Comparison of ENCODE assay signal across 18 cellular contexts in the genomic region with DNA sequence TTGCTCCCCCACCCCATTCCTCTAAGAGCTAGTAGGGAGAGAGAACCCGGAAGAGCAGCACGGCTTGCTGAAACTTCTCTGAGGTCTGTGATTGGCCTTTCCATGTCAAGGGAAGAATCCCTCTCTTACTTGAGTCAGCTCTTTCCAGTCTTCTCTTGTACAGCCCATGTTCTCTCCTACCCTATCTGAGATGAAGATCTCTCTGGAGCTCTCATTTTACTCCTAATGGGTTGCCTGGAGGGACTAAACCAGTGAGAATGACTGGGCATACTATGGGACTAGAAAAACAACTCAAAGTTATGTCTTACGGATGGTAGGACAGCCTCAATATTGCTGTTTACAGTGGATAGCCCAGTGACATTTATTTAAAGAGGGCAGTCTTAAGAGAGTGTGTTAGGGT. TPM values are rescaled to one million over a fixed set of nuclear protein-coding genes. Genes with fewer than 3 reads are reported as not detected.
DNase-seq lines count a peak whose midpoint lies in the region; ATAC-seq, FAIRE-seq and TF ChIP-seq lines count a peak whose summit lies in the region.
"Had no signal": no experiment of that assay in that cellular context is flagged by ENCODE, and none has a peak within 500 bp of the region (broad histone marks: within the 10 kb centered on the region; RNA-seq: fewer than 3 reads in every experiment).

No MANE protein-coding gene starts in this region.

- in situ Hi-C loops in GM23248 (cut with MboI), result no loop called here

- TF ChIP-seq CTCF in WTC11 (IDR thresholded peaks at IDR 0.05) (no peak), spleen (IDR thresholded peaks at IDR 0.05 in 8 of 11, conservative IDR thresholded peaks at IDR 0.05 in 3 of 11) (no peak)

- H3K4me3 ChIP-seq in mesodermal cell (ENCODE audit: extremely low read depth, insufficient read depth, low read length, poor library complexity, severe bottlenecking) (no peak overlapping the region), spleen (no peak overlapping the region), GM23248 (no peak overlapping the region)
- H3K4me3 ChIP-seq: GM12878, GM23338, MG63, PC-9 had no signal

- POLR2A ChIA-PET in WTC11 (lab: Charles Lee), result no interaction called here

- H3K79me2 ChIP-seq in GM23248 (ENCODE audit: insufficient read depth), result peaks cover 99% of the 10 kb centered on the region

- H4K20me1 ChIP-seq in GM23248 (ENCODE audit: insufficient read depth), result no peaks in the 10 kb centered on the region

- H3K9me3 ChIP-seq in mesodermal cell (ENCODE audit: control insufficient read depth, low read length), result no peaks in the 10 kb centered on the region
- no peaks in the 10 kb centered on the region for H3K9me3 ChIP-seq in spleen
- no peaks in the 10 kb centered on the region for H3K9me3 ChIP-seq in GM23248 (ENCODE audit: low read depth)
- H3K9me3 ChIP-seq: BE2C, MG63 had no signal

- H3K9me2 ChIP-seq in GM23248 (ENCODE audit: insufficient read depth), result no peaks in the 10 kb centered on the region

- 72 to 90% methylated on average over 1 to 3 of the region's 3 CpGs for WGBS in mesodermal cell (ENCODE audit: insufficient coverage in 2 of 2), 2 experiments
- 67 to 91% (median 71%) methylated on average over 3 of the region's 3 CpGs for WGBS in spleen, 5 donors
- 86 to 88% methylated on average over 3 of the region's 3 CpGs for WGBS in GM23248 (ENCODE audit: low coverage in 1 of 2, low lambda C conversion rate in 2 of 2, missing lambda C conversion rate in 2 of 2), 2 experiments

- no peak overlapping the region for H3K9ac ChIP-seq in GM23248

- H2AFZ ChIP-seq in GM23248, result no peak overlapping the region
- H2AFZ ChIP-seq: GM23338, PC-9 had no signal

- H3K4me2 ChIP-seq in GM23248 (ENCODE audit: unreplicated experiment), result no peak overlapping the region
- H3K4me2 ChIP-seq: PC-9 had no signal

- peaks cover 4% of the 10 kb centered on the region; the same call in 1 of the 2 replicates for H3K36me3 Mint-ChIP-seq in WTC11

- H3K27me3 ChIP-seq in spleen (replicated peaks in 1 of 7), result no peaks in the 10 kb centered on the region
- H3K27me3 ChIP-seq in GM23248 (replicated peaks; ENCODE audit: insufficient read depth), result no peaks in the 10 kb centered on the region
- H3K27me3 ChIP-seq: BE2C, MG63 had no signal

- intact Hi-C loops in spleen (cut with DNase I; ENCODE audit: low total_unique reads), result no loop called here

- H3K36me3 ChIP-seq in mesodermal cell (ENCODE audit: control insufficient read depth, insufficient read depth, low read length) (peaks cover 36% of the 10 kb centered on the region), spleen (peaks cover 0 to 27% (median 7%) of the 10 kb centered on the region in 6 donors), GM23248 (ENCODE audit: low read depth) (no peaks in the 10 kb centered on the region)
- H3K36me3 ChIP-seq: BE2C, MG63 had no signal

- H3F3A ChIP-seq in GM23248 (ENCODE audit: insufficient read depth), result no peaks in the 10 kb centered on the region

- no peak; the same call in 1 of the 2 replicates for ATAC-seq in WTC11
- no peak for ATAC-seq in stimulated activated naive CD8-positive, alpha-beta T cell treated with anti-CD3 and anti-CD28 coated beads, Interleukin-15, Interleukin-2, amounts not matched to agents 100 U/mL and 50 U/mL, for 24 hours
- ATAC-seq: GM12878 had no signal

- H3K27ac Mint-ChIP-seq in WTC11, result peak overlapping the region; percentile 75

- no peak overlapping the region for H3K4me3 Mint-ChIP-seq in WTC11

- H3K4me1 ChIP-seq in mesodermal cell (ENCODE audit: control insufficient read depth, insufficient read depth, low read length, poor library complexity, severe bottlenecking) (peaks cover 20% of the 10 kb centered on the region), spleen (peaks cover 9 to 100% (median 81%) of the 10 kb centered on the region in 6 donors), GM23248 (ENCODE audit: insufficient read depth) (no peaks in the 10 kb centered on the region)
- H3K4me1 ChIP-seq: BE2C had no signal

- no peak for TF ChIP-seq POLR2A in spleen (IDR thresholded peaks at IDR 0.05)

- DNase-seq in ELF-1 (ENCODE audit: low read depth, low spot score) (peak; percentile 56), WTC11 (ENCODE audit: low spot score) (no peak), spleen (no peak), GM23248 (no peak), GM19239 (ENCODE audit: insufficient read length, low spot score) (no peak)
- DNase-seq in stimulated activated naive CD8-positive, alpha-beta T cell treated with anti-CD3 and anti-CD28 coated beads, Interleukin-15, Interleukin-2, amounts not matched to agents 100 U/mL and 50 U/mL, for 24 hours, result no peak
- DNase-seq: BE2C, DMS 273 treated with DMSO at 0.1 percent for 48 hours, EL, KG1, MG63, NCI-H1105, NCI-H1694 treated with DMSO at 0.1 percent for 48 hours, PC-9 had no signal

- no peaks in the 10 kb centered on the region for H3K27me3 Mint-ChIP-seq in WTC11 (ENCODE audit: low read depth)

- no peak for FAIRE-seq in GM19239 (lab: Jason Lieb, UNC)
- FAIRE-seq: GM12878, GM18507 had no signal

- H3K27ac ChIP-seq in mesodermal cell (ENCODE audit: low read depth, low read length, severe bottlenecking) (peak overlapping the region; percentile 16), spleen (peak overlapping the region in 6 of 8 donors; percentile 13 to 78 (median 66)), GM23248 (no peak overlapping the region)
- H3K27ac ChIP-seq: PC-9 had no signal

- peaks cover 64% of the 10 kb centered on the region for H3K4me1 Mint-ChIP-seq in WTC11

- H3K9me3 Mint-ChIP-seq in WTC11, result no peaks in the 10 kb centered on the region
- H3K9me3 Mint-ChIP-seq: GM23338 had no signal

- CTCF ChIA-PET in WTC11 (lab: Charles Lee), result interaction anchor here (1.1 to 1.7 kb wide), 5 partner anchors 17 to 352 kb away, joined by 3 to 5 read pairs (median 3); a partner anchor contains a TSS

TF ChIP-seq in WTC11, 78 proteins besides CTCF, POLR2A, EP300 and RAD21:
- TF ChIP-seq GRHL2 (CRISPR knock-in tag; IDR thresholded peaks at IDR 0.05; ENCODE audit: insufficient replicate concordance, severe bottlenecking), result no peak
- TF ChIP-seq, protein P1, sequence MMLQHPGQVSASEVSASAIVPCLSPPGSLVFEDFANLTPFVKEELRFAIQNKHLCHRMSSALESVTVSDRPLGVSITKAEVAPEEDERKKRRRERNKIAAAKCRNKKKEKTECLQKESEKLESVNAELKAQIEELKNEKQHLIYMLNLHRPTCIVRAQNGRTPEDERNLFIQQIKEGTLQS (CRISPR knock-in tag; conservative IDR thresholded peaks at IDR 0.05), result no peak

RNA-seq across cellular contexts. Expression of a gene that starts 16.7 kb away (rescaled TPM):
- 13.8 to 23.5 TPM (median 16.7 TPM) in 3 replicates for total RNA-seq in WTC11 (2021)
- polyA plus RNA-seq in mesodermal cell (2013, experiment 1 of 2), result 13.9 TPM
- 11.2 TPM for polyA plus RNA-seq in mesodermal cell (2013, experiment 2 of 2)
- total RNA-seq in spleen, result 100 to 1,000 TPM in 1 of 7 donors, 10 to 100 TPM in 6; 45.7 to 116 (median 86.2) TPM
- 10 to 100 TPM in 2 of 3 donors, 1 to 10 TPM in 1; 7.2 to 12.3 (median 10.6) TPM for polyA plus RNA-seq in spleen
- 5.3 and 10.4 TPM in 2 replicates for total RNA-seq in GM23248 (2014; rRNA removed; shearing (Covaris generic))
- polyA plus RNA-seq in GM23248 (2016; fragmentation: Nextera tagmentation; extraction: Ambion mirVana), result 2.5 and 2.9 TPM in 2 replicates
